In genomic region chr4:102390438-102390837, GRCh38 we compare ENCODE assay signal across 8 cellular contexts. TPM values are rescaled to one million over a fixed set of nuclear protein-coding genes. Genes with fewer than 3 reads are reported as not detected.
DNase-seq lines count a peak whose midpoint lies in the region; ATAC-seq and TF ChIP-seq lines count a peak whose summit lies in the region.

No MANE protein-coding gene starts in this region.

- intact Hi-C loops in Right ventricle myocardium inferior (cut with DNase I), result no loop called here

- H3K4me1 Mint-ChIP-seq in CD4-positive, CD25-positive, alpha-beta regulatory T cell, result no peaks in the 10 kb centered on the region

- no peaks in the 10 kb centered on the region for H4K20me1 ChIP-seq in SK-N-SH (ENCODE audit: insufficient read depth)

- H3K36me3 ChIP-seq in CD4-positive, CD25-positive, alpha-beta regulatory T cell (ENCODE audit: control insufficient read depth, insufficient read depth, low read length), result no peaks in the 10 kb centered on the region
- no peaks in the 10 kb centered on the region for H3K36me3 ChIP-seq in SK-N-SH (replicated peaks in 1 of 2; ENCODE audit: control insufficient read depth in 1 of 2, insufficient read depth in 2 of 2, low read length in 1 of 2)

- no peaks in the 10 kb centered on the region for H3K9me2 ChIP-seq in SK-N-SH

- H2AFZ ChIP-seq in SK-N-SH (ENCODE audit: low read depth), result no peak overlapping the region

- in situ Hi-C loops in astrocyte of the cerebellum (cut with HindIII; ENCODE audit: low sequenced_read_pairs), result no loop called here

- no peak overlapping the region for H3K4me2 ChIP-seq in SK-N-SH

- peaks cover 20% of the 10 kb centered on the region for H3K27me3 Mint-ChIP-seq in CD4-positive, CD25-positive, alpha-beta regulatory T cell

- no peaks in the 10 kb centered on the region for H3F3A ChIP-seq in SK-N-SH (replicated peaks; ENCODE audit: insufficient read depth)

- no peak overlapping the region for H3K4me3 ChIP-seq in CD4-positive, CD25-positive, alpha-beta regulatory T cell (ENCODE audit: low read depth, low read length)
- H3K4me3 ChIP-seq in astrocyte of the cerebellum (ENCODE audit: low read depth, low read length), result no peak overlapping the region
- no peak overlapping the region for H3K4me3 ChIP-seq in SK-N-SH (ENCODE audit: low read depth in 2 of 2, low read length in 1 of 2)

- H3K9me3 ChIP-seq in CD4-positive, CD25-positive, alpha-beta regulatory T cell (ENCODE audit: control insufficient read depth in 2 of 2, low read length in 2 of 2), result no peaks in the 10 kb centered on the region
- no peaks in the 10 kb centered on the region for H3K9me3 ChIP-seq in SK-N-SH

- no peak overlapping the region for H3K27ac ChIP-seq in CD4-positive, CD25-positive, alpha-beta regulatory T cell (ENCODE audit: insufficient read depth, low read length, poor library complexity, severe bottlenecking)
- H3K27ac ChIP-seq in SK-N-SH (ENCODE audit: low read depth in 2 of 2, low read length in 1 of 2), result no peak overlapping the region

- H3K4me3 Mint-ChIP-seq in CD4-positive, CD25-positive, alpha-beta regulatory T cell, result no peak overlapping the region

- no peak for TF ChIP-seq EP300 in SK-N-SH (IDR thresholded peaks at IDR 0.05; ENCODE audit: borderline replicate concordance in 1 of 2, low read depth in 1 of 2, low read length in 1 of 2)

- H3K4me1 ChIP-seq in CD4-positive, CD25-positive, alpha-beta regulatory T cell (ENCODE audit: control insufficient read depth, insufficient read depth, low read length, poor library complexity, severe bottlenecking), result no peaks in the 10 kb centered on the region
- H3K4me1 ChIP-seq in SK-N-SH (ENCODE audit: control insufficient read depth in 1 of 2, insufficient read depth in 2 of 2, low read depth in 1 of 2, low read length in 1 of 2), result no peaks in the 10 kb centered on the region

- peak; percentile 14 to 52 for ATAC-seq in CD4-positive, CD25-positive, alpha-beta regulatory T cell (ENCODE audit: low read depth in 2 of 2)
- ATAC-seq in GM19452 (IDR thresholded peaks at IDR 0.05; ENCODE audit: unreplicated experiment) (peak; percentile 94), HG03378 (IDR thresholded peaks at IDR 0.05; ENCODE audit: unreplicated experiment) (peak; percentile 97), Right ventricle myocardium inferior (no peak)

- H3K9me3 Mint-ChIP-seq in CD4-positive, CD25-positive, alpha-beta regulatory T cell, result no peaks in the 10 kb centered on the region

- peaks cover 6% of the 10 kb centered on the region for H3K27me3 ChIP-seq in CD4-positive, CD25-positive, alpha-beta regulatory T cell (ENCODE audit: control insufficient read depth, insufficient read depth, low read length)
- H3K27me3 ChIP-seq in SK-N-SH (ENCODE audit: insufficient read depth), result no peaks in the 10 kb centered on the region

- no peak overlapping the region for H3K27ac Mint-ChIP-seq in CD4-positive, CD25-positive, alpha-beta regulatory T cell

- DNase-seq in CD4-positive, CD25-positive, alpha-beta regulatory T cell, result peak in 1 of 3 donors; percentile 20
- DNase-seq in astrocyte of the cerebellum (ENCODE audit: low read depth) (peak; percentile 29), medulla oblongata (ENCODE audit: extremely low spot score) (no peak), Right ventricle myocardium inferior (ENCODE audit: missing footprints) (no peak), SK-N-SH (no peak), DMS79 treated with DMSO at 0.1 percent for 48 hours (lab: John Stamatoyannopoulos, UW) (no peak)

- WGBS in SK-N-SH (ENCODE audit: low lambda C conversion rate), result 61% methylated on average over 2 of the region's 2 CpGs

- H3K79me2 ChIP-seq in SK-N-SH (ENCODE audit: insufficient read depth), result no peaks in the 10 kb centered on the region

- CTCF ChIA-PET in SK-N-SH (lab: Yijun Ruan, JAX), result no interaction called here

- H3K36me3 Mint-ChIP-seq in CD4-positive, CD25-positive, alpha-beta regulatory T cell, result no peaks in the 10 kb centered on the region

- TF ChIP-seq CTCF in astrocyte of the cerebellum (IDR thresholded peaks at IDR 0.05; ENCODE audit: low read depth, low read length, missing control alignments), result peak; percentile 9
- TF ChIP-seq CTCF in SK-N-SH (IDR thresholded peaks at IDR 0.05), result no peak

- POLR2A ChIA-PET in SK-N-SH (lab: Yijun Ruan, JAX), result no interaction called here

- no peak for TF ChIP-seq RAD21 in SK-N-SH (IDR thresholded peaks at IDR 0.05; ENCODE audit: low read length)

- no peak overlapping the region for H3K9ac ChIP-seq in SK-N-SH

TF ChIP-seq in SK-N-SH, 30 proteins besides CTCF, POLR2A, EP300 and RAD21:
- TF ChIP-seq MXI1 (IDR thresholded peaks at IDR 0.05; ENCODE audit: low read depth, low read length) (no peak), TCF12 (IDR thresholded peaks at IDR 0.05) (no peak)

RNA-seq across cellular contexts. Expression of gene SLC39A8, which starts 45.2 kb away (rescaled TPM):
- total RNA-seq in CD4-positive, CD25-positive, alpha-beta regulatory T cell, result 18.6 TPM
- 10 to 100 TPM; 21.0 to 29.8 (median 24.7) TPM for polyA plus RNA-seq in CD4-positive, CD25-positive, alpha-beta regulatory T cell
- 3.1 TPM for total RNA-seq in Right ventricle myocardium inferior
- 1.5 TPM in 2 replicates for polyA plus RNA-seq in SK-N-SH (2012; rRNA removed)
- 2.1 and 2.3 TPM in 2 replicates for polyA plus RNA-seq in SK-N-SH (2012; cell fraction: cytosol; rRNA removed)
- 0.66 and 0.82 TPM in 2 replicates for polyA plus RNA-seq in SK-N-SH (2012; cell fraction: nucleus; rRNA removed)
